Comparison of ENCODE assay signal across 8 cellular contexts in the genomic region with DNA sequence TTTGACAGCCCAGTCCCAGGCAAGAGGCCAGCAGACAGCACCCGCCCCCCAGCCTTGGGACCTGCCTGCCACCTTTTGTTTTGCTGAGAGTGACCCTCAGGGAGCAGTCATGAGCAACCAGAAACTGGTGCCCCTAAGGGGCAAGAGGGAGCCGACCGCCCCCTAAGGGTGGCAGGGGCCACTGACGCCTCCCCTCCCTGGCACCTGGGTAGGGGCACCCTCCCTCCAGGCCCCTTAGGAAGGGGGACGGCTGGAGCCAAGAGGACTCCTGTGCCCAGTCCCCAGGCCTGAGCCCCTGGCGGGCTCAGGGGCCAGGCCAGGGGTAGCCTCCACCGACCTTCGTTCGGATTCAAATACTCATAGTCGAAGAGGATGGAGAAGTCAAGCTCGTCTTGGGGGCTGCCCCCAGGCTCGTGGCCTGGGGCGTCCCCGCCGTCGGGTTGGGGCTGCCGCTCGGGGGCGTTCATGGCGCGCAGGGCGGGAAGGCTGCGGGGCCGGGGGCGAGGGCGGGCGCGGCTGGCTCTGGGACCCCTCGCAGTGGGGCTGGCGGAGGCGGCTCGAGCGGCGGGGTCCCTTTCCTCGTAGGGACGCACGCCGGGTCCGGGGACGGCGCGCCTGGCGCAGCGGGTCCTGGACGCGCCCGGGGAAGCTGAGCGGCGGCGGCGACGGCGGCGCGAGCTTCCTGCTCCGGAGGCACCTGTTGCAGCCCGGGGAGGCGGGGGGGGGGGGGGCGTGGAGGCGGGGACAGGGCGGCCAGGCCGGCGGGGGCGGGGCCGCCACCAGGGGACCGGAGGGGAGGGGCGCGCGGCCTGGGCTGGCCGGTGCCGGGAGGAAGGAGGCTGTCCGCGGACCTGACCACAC.
DNase-seq lines count a peak whose midpoint lies in the region; ATAC-seq lines count a peak whose summit lies in the region.

A gene (minus strand): TSS at position 687 of the 861 bp plus-strand sequence. CDS start 220 bp downstream, at position 467.

- DNase-seq in NCI-H1105 treated with DMSO at 0.1 percent for 48 hours (lab: John Stamatoyannopoulos, UW) = peak; percentile 29
- no peak for DNase-seq in NCI-H1105 (lab: John Stamatoyannopoulos, UW)
- peak; percentile 85 for DNase-seq in OCI-M1 (lab: John Stamatoyannopoulos, UW)
- DNase-seq in activated effector memory CD4-positive, alpha-beta T cell treated with anti-CD3 and anti-CD28 coated beads, Interleukin-2, amount 50 U/mL, for 16 hours = peak; percentile 87
- DNase-seq in stimulated activated CD4-positive, alpha-beta T cell treated with anti-CD3 and anti-CD28 coated beads, Interleukin-15, amount 100 ng/mL, for 24 hours = peak; percentile 65
- no peak for DNase-seq in dedifferentiated amniotic fluid mesenchymal stem cell (ENCODE audit: extremely low spot score)

- peak; percentile 39 for ATAC-seq in HG02852 (IDR thresholded peaks at IDR 0.05; ENCODE audit: unreplicated experiment)

- H3K4me3 ChIP-seq in iPS-11a (ENCODE audit: low read depth, low read length) = peak within 1 kb of the TSS; percentile 31

Comparison
In these comparisons a context has a peak if more than half of its experiments do, and no peak if none do; other contexts are left out.
1. DNase-seq: peak in NCI-H1105 treated with DMSO at 0.1 percent for 48 hours (single experiment), OCI-M1 (single experiment), activated effector memory CD4-positive, alpha-beta T cell treated with anti-CD3 and anti-CD28 coated beads, Interleukin-2, amount 50 U/mL, for 16 hours (single experiment) and stimulated activated CD4-positive, alpha-beta T cell treated with anti-CD3 and anti-CD28 coated beads, Interleukin-15, amount 100 ng/mL, for 24 hours (single experiment); none in NCI-H1105 (single experiment) and dedifferentiated amniotic fluid mesenchymal stem cell (single experiment).